Comparison of ENCODE assay signal across 6 cellular contexts in genomic region chr15:83556068-83556467, GRCh38.
"Had no signal": no experiment of that assay in that cellular context is flagged by ENCODE, and none has a peak within 500 bp of the region (broad histone marks: within the 10 kb centered on the region; RNA-seq: fewer than 3 reads in every experiment).

No MANE protein-coding gene starts in this region.

- H3K4me3 ChIP-seq: GM23338 had no signal

- H3K27ac ChIP-seq: HL-60 had no signal

- ATAC-seq: GM23338, HepG2 had no signal

- DNase-seq: H9, HCEC 1CT, HFFc6 had no signal
